In genomic region chr18:47606526-47606925, GRCh38 we compare ENCODE assay signal across 27 cellular contexts.
"Had no signal": no experiment of that assay in that cellular context is flagged by ENCODE, and none has a peak within 500 bp of the region (broad histone marks: within the 10 kb centered on the region; RNA-seq: fewer than 3 reads in every experiment).

No MANE protein-coding gene starts in this region.

- H3K9me3 Mint-ChIP-seq: neural crest cell, type B pancreatic cell had no signal

- H3K4me1 ChIP-seq: parathyroid adenoma, right lobe of liver, stomach, tibial artery had no signal

- H3K27me3 Mint-ChIP-seq: type B pancreatic cell had no signal

- H3K27me3 ChIP-seq: neutrophil, right lobe of liver, stomach, tibial artery had no signal

- H3K4me1 Mint-ChIP-seq: mesothelial cell of epicardium, naive B cell, neural crest cell had no signal

- H3K36me3 Mint-ChIP-seq: memory B cell; mesothelial cell of epicardium; natural killer cell treated with Interleukin-12 subunit alpha and Interleukin-12 subunit beta and Interleukin-15 and Interleukin-18, amount 100 ng/mL, for 72 hours; type B pancreatic cell had no signal

- H3K36me3 ChIP-seq: neutrophil, right lobe of liver, stomach, tibial artery had no signal

- DNase-seq: cerebellar nuclear complex; dorsolateral prefrontal cortex; effector CD8-positive, alpha-beta T cell; erythroblast; hypothalamus; kidney; mucosa of descending colon; naive B cell; right lobe of liver; small intestine; stimulated activated CD4-positive, alpha-beta T cell treated with anti-CD3 and anti-CD28 coated beads, Interleukin-12 subunit alpha, Interleukin-12 subunit beta, amount 100 ng/mL, for 4 hours; stimulated activated CD4-positive, alpha-beta T cell treated with anti-CD3 and anti-CD28 coated beads, Interleukin-1b, Interleukin-23, amount 100 ng/mL, for 48 hours; stimulated activated CD4-positive, alpha-beta T cell treated with anti-CD3 and anti-CD28 coated beads, Interleukin-4, amount 100 ng/mL, for 1 hour; stimulated activated CD8-positive, alpha-beta memory T cell treated with anti-CD3 and anti-CD28 coated beads, Interleukin-4, amount 100 ng/mL, for 48 hours; stimulated activated naive CD4-positive, alpha-beta T cell; stomach; tibial artery had no signal

- H3K27ac Mint-ChIP-seq: memory B cell; mesothelial cell of epicardium; natural killer cell treated with Interleukin-12 subunit alpha and Interleukin-12 subunit beta and Interleukin-15 and Interleukin-18, amount 100 ng/mL, for 72 hours; progenitor cell of endocrine pancreas; type B pancreatic cell had no signal

- FAIRE-seq: frontal cortex, kidney, small intestine had no signal

- H3K27ac ChIP-seq: dorsolateral prefrontal cortex, neutrophil, parathyroid adenoma, right lobe of liver, stomach, tibial artery had no signal

- H3K4me3 Mint-ChIP-seq: memory B cell; mesothelial cell of epicardium; naive B cell; natural killer cell treated with Interleukin-12 subunit alpha and Interleukin-12 subunit beta and Interleukin-15 and Interleukin-18, amount 100 ng/mL, for 72 hours; neural crest cell; type B pancreatic cell had no signal

- H3K9me3 ChIP-seq: mucosa of descending colon, neutrophil, right lobe of liver had no signal

- H3K4me3 ChIP-seq: dorsolateral prefrontal cortex, lung, mucosa of descending colon, right lobe of liver, stomach, tibial artery had no signal
